Comparison of ENCODE assay signal across 9 cellular contexts in the genomic region with DNA sequence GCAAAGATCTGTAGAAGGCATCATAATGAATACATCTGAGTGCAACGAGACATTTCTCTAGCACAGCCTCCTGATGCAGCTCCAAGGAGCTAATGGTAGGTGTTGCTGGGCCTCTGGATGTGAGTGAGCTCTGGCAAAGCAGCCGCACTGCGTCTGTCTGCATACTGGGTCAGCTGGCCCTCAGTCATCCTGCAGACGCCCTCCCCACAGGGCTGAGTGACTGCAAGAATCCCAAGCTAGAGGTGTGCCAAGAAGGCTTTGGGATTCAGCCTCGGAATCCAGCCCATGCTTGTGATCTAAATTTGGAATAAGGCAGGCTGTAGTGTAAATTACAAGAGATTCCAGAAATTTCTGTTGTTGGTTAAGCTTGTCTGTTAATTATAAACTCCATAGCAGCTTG. TPM values are rescaled to one million over a fixed set of nuclear protein-coding genes. Genes with fewer than 3 reads are reported as not detected.
A peak's percentile ranks its signal among the peaks of the same experiment; 100 is the strongest.
DNase-seq lines count a peak whose midpoint lies in the region; ATAC-seq lines count a peak whose summit lies in the region.
"Had no signal": no experiment of that assay in that cellular context is flagged by ENCODE, and none has a peak within 500 bp of the region (broad histone marks: within the 10 kb centered on the region; RNA-seq: fewer than 3 reads in every experiment).

No MANE protein-coding gene starts in this region.

- peaks cover 76% of the 10 kb centered on the region for H3K79me2 ChIP-seq in GM23248 (ENCODE audit: insufficient read depth)

- H3K27ac ChIP-seq in GM23248 = peak overlapping the region; percentile 96
- H3K27ac ChIP-seq in caudate nucleus (ENCODE audit: low read depth, low read length) = peak overlapping the region; percentile 28
- H3K27ac ChIP-seq in skin epidermis = peak overlapping the region in 17 of 21 experiments; percentile 0 to 82 (median 72)

- H3F3A ChIP-seq in GM23248 (ENCODE audit: insufficient read depth) = peaks cover 45% of the 10 kb centered on the region

- ATAC-seq in GM18511 (IDR thresholded peaks at IDR 0.05; ENCODE audit: unreplicated experiment) (no peak), HG03432 (IDR thresholded peaks at IDR 0.05; ENCODE audit: unreplicated experiment) (no peak)

- peak overlapping the region; percentile 63 for H3K4me2 ChIP-seq in GM23248 (ENCODE audit: unreplicated experiment)

- H3K27me3 ChIP-seq in GM23248 (replicated peaks; ENCODE audit: insufficient read depth) = no peaks in the 10 kb centered on the region

- H3K4me1 ChIP-seq in GM23248 (ENCODE audit: insufficient read depth) = peaks cover 63% of the 10 kb centered on the region

- H4K20me1 ChIP-seq in GM23248 (ENCODE audit: insufficient read depth) = no peaks in the 10 kb centered on the region

- H3K36me3 ChIP-seq in GM23248 (ENCODE audit: low read depth) = no peaks in the 10 kb centered on the region

- H3K9me3 ChIP-seq in GM23248 (ENCODE audit: low read depth) = no peaks in the 10 kb centered on the region

- peak overlapping the region; percentile 68 for H3K9ac ChIP-seq in GM23248

- WGBS in GM23248 (ENCODE audit: low coverage in 1 of 2, low lambda C conversion rate in 2 of 2, missing lambda C conversion rate in 2 of 2), 2 experiments = 7 to 12% methylated on average over 5 of the region's 5 CpGs

- H3K4me3 ChIP-seq in GM23248 (peak overlapping the region; percentile 3; the same call in 1 of the 2 replicates), skin epidermis (no peak overlapping the region)

- no peaks in the 10 kb centered on the region for H3K9me2 ChIP-seq in GM23248 (ENCODE audit: insufficient read depth)

- H2AFZ ChIP-seq in GM23248 = no peak overlapping the region

- DNase-seq in GM23248 (peak; percentile 86), caudate nucleus (lab: John Stamatoyannopoulos, UW) (peak in 24 of 61 donors; percentile 1 to 83 (median 22)), kidney tubule cell (ENCODE audit: low spot score) (peak; percentile 92), islet precursor cell (no peak), DMS114 treated with DMSO at 0.1 percent for 48 hours (lab: John Stamatoyannopoulos, UW; ENCODE audit: unreplicated experiment) (no peak)
- DNase-seq: NCI-H2171 had no signal

- in situ Hi-C loops in GM23248 (cut with MboI) = no loop called here

RNA-seq across cellular contexts. Expression of gene HERC3, which starts 18.5 kb away (rescaled TPM):
- 18.0 and 27.6 TPM in 2 replicates for total RNA-seq in GM23248 (2014; rRNA removed; shearing (Covaris generic))
- polyA plus RNA-seq in GM23248 (2016; fragmentation: Nextera tagmentation; extraction: Ambion mirVana) = 22.7 and 25.8 TPM in 2 replicates

Comparison
In these comparisons a context has a peak if more than half of its experiments do, and no peak if none do; other contexts are left out.
1. DNase-seq: peak in GM23248 (single experiment) and kidney tubule cell (single experiment); none in islet precursor cell (single experiment) and DMS114 treated with DMSO at 0.1 percent for 48 hours (single experiment).
2. H3K27ac ChIP-seq: peak in every context shown above with its lines; median percentile 96 in GM23248; 72 in skin epidermis; 28 in caudate nucleus.